In genomic region chr17:70242781-70243437, GRCh38 we compare ENCODE assay signal across 31 cellular contexts.
DNase-seq lines count a peak whose midpoint lies in the region; ATAC-seq, FAIRE-seq and TF ChIP-seq lines count a peak whose summit lies in the region.
"Had no signal": no experiment of that assay in that cellular context is flagged by ENCODE, and none has a peak within 500 bp of the region (broad histone marks: within the 10 kb centered on the region; RNA-seq: fewer than 3 reads in every experiment).

No MANE protein-coding gene starts in this region.

- H4K20me1 ChIP-seq in OCI-LY3 (ENCODE audit: insufficient read depth, low read length) (no peaks in the 10 kb centered on the region), endothelial cell of umbilical vein (replicated peaks; ENCODE audit: control insufficient read depth, extremely low read depth, insufficient read depth, low read length) (no peaks in the 10 kb centered on the region)

- TF ChIP-seq CTCF in A549 (IDR thresholded peaks at IDR 0.05) (no peak), OCI-LY3 (IDR thresholded peaks at IDR 0.05; ENCODE audit: low read depth, low read length) (no peak), endothelial cell of umbilical vein (IDR thresholded peaks at IDR 0.05; ENCODE audit: extremely low read depth in 1 of 2, insufficient read depth in 1 of 2, low read depth in 1 of 2, low read length in 2 of 2) (no peak), mucosa of descending colon (IDR thresholded peaks at IDR 0.05) (no peak)

- H3K4me2 ChIP-seq in A549 (peak overlapping the region; percentile 4; the same call in 1 of the 3 replicates), OCI-LY3 (ENCODE audit: low read length) (0 out of 2 replicates have a peak overlapping the region, but pooled peaks have one; percentile 10), endothelial cell of umbilical vein (ENCODE audit: insufficient read depth, low read length) (no peak overlapping the region)

- POLR2A ChIA-PET in A549 (lab: Yijun Ruan, JAX): no interaction called here
- POLR2A ChIA-PET in endothelial cell of umbilical vein (lab: Charles Lee): no interaction called here

- H3K9me3 ChIP-seq in A549 (no peaks in the 10 kb centered on the region), OCI-LY3 (ENCODE audit: insufficient read depth, low read length) (no peaks in the 10 kb centered on the region), endothelial cell of umbilical vein (replicated peaks; ENCODE audit: control insufficient read depth, insufficient read depth, low read length) (no peaks in the 10 kb centered on the region), mucosa of descending colon (no peaks in the 10 kb centered on the region)

- WGBS in A549 (ENCODE audit: missing lambda C conversion rate): 8% methylated on average over 7 of the region's 7 CpGs

- DNase-seq in A549 (ENCODE audit: low read depth in 1 of 2, low spot score in 1 of 2) (no peak), endothelial cell of umbilical vein (ENCODE audit: low read depth, low spot score) (peak; percentile 22), mucosa of descending colon (no peak), NCI-H1092 treated with DMSO at 0.1 percent for 48 hours (lab: John Stamatoyannopoulos, UW) (no peak), NCI-H774 (lab: John Stamatoyannopoulos, UW) (no peak), SW480 (ENCODE audit: low spot score) (no peak)
- DNase-seq: activated CD4-positive, alpha-beta T cell treated with anti-CD3 and anti-CD28 coated beads for 48 hours; activated CD8-positive, alpha-beta memory T cell treated with anti-CD3 and anti-CD28 coated beads for 24 hours; activated effector memory CD4-positive, alpha-beta T cell treated with anti-CD3 and anti-CD28 coated beads, Interleukin-2, amount 50 U/mL, for 16 hours; activated naive CD8-positive, alpha-beta T cell treated with anti-CD3 and anti-CD28 coated beads, Interleukin-2, amount 10 ng/mL, durations not matched to agents 7 days and 5 days; AML-193; brain microvascular endothelial cell; CD8-positive, alpha-beta memory T cell; DMS53; foreskin fibroblast; H7; heart right ventricle; IMR-90; left cardiac atrium; mammary epithelial cell; NCI-H1105 treated with DMSO at 0.1 percent for 48 hours; NCI-H2029; NCI-H345; stimulated activated CD4-positive, alpha-beta T cell treated with anti-CD3 and anti-CD28 coated beads, Interleukin-4, amount 100 ng/mL, for 4 hours; substantia nigra; WERI-Rb-1 had no signal

- no peak for TF ChIP-seq RAD21 in A549 (conservative IDR thresholded peaks at IDR 0.05 in 1 of 2, IDR thresholded peaks at IDR 0.05 in 1 of 2)

- no TSS peak for BruUV-seq in endothelial cell of umbilical vein (replicated peaks; lab: Mats Ljungman, UMichigan)

- H2AFZ ChIP-seq in OCI-LY3 (ENCODE audit: low read depth, low read length): no peak overlapping the region
- peak overlapping the region; percentile 48 for H2AFZ ChIP-seq in endothelial cell of umbilical vein (ENCODE audit: low read depth, low read length)

- dilution Hi-C loops in endothelial cell of umbilical vein (cut with MboI; ENCODE audit: extremely low pct_ligation_motif_present, low sequenced_read_pairs): no loop called here

- no peak for TF ChIP-seq EP300 in A549 (IDR thresholded peaks at IDR 0.05)

- H3K27me3 ChIP-seq in OCI-LY3 (ENCODE audit: low read depth, low read length): no peaks in the 10 kb centered on the region
- H3K27me3 ChIP-seq in endothelial cell of umbilical vein (ENCODE audit: control insufficient read depth in 2 of 2, insufficient read depth in 2 of 2, low read length in 2 of 2): no peaks in the 10 kb centered on the region
- H3K27me3 ChIP-seq: brain microvascular endothelial cell, heart right ventricle had no signal

- H3K36me3 ChIP-seq in OCI-LY3 (replicated peaks; ENCODE audit: low read depth, low read length) (no peaks in the 10 kb centered on the region), endothelial cell of umbilical vein (ENCODE audit: control insufficient read depth in 2 of 2, extremely low read depth in 1 of 2, insufficient read depth in 2 of 2, low read length in 2 of 2) (no peaks in the 10 kb centered on the region), mucosa of descending colon (ENCODE audit: low read depth) (no peaks in the 10 kb centered on the region)
- H3K36me3 ChIP-seq: brain microvascular endothelial cell, heart right ventricle, WERI-Rb-1 had no signal

- H3K9ac ChIP-seq in OCI-LY3 (ENCODE audit: low read length) (no peak overlapping the region), endothelial cell of umbilical vein (replicated peaks; ENCODE audit: extremely low read depth, insufficient read depth, low read length) (no peak overlapping the region)

- ATAC-seq in A549 (no peak), mucosa of descending colon (peak; percentile 91), HG02852 (IDR thresholded peaks at IDR 0.05; ENCODE audit: unreplicated experiment) (no peak)
- ATAC-seq: heart right ventricle; left cardiac atrium; sciatic nerve; stimulated activated memory B cell treated with anti-CD40 and anti-IgM and Interleukin-4, amounts not matched to agents 10 μg/mL and 1 μg/mL and 100 μg/mL, for 72 hours had no signal

- H3K79me2 ChIP-seq in OCI-LY3 (ENCODE audit: low read length): no peaks in the 10 kb centered on the region
- no peaks in the 10 kb centered on the region for H3K79me2 ChIP-seq in endothelial cell of umbilical vein (ENCODE audit: control insufficient read depth, insufficient read depth, low read length)

- CTCF ChIA-PET in A549 (lab: Yijun Ruan, JAX): no interaction called here
- CTCF ChIA-PET in endothelial cell of umbilical vein (lab: Charles Lee): interaction anchor here (1.1 to 1.5 kb wide), 4 partner anchors 10 to 58 kb away, joined by 3 read pairs; no protein-coding TSS in a partner anchor

- H3K9me1 ChIP-seq in endothelial cell of umbilical vein (replicated peaks; ENCODE audit: control insufficient read depth, extremely low read depth, insufficient read depth, low read length): no peaks in the 10 kb centered on the region

- FAIRE-seq in A549 (lab: Jason Lieb, UNC) (no peak), endothelial cell of umbilical vein (lab: Jason Lieb, UNC) (no peak)
- FAIRE-seq: GM19239 had no signal

- peaks cover 11% of the 10 kb centered on the region; the same call in 1 of the 3 replicates for H3K4me1 ChIP-seq in A549
- H3K4me1 ChIP-seq in OCI-LY3 (ENCODE audit: low read length): peaks cover 6% of the 10 kb centered on the region; the same call in 1 of the 2 replicates
- peaks cover 8% of the 10 kb centered on the region for H3K4me1 ChIP-seq in endothelial cell of umbilical vein (ENCODE audit: control insufficient read depth, extremely low read depth, insufficient read depth, low read length)
- peaks cover 5% of the 10 kb centered on the region for H3K4me1 ChIP-seq in mucosa of descending colon (ENCODE audit: low read depth)
- H3K4me1 ChIP-seq: heart right ventricle had no signal

- H3K27ac ChIP-seq in A549 (no peak overlapping the region), OCI-LY3 (ENCODE audit: low read length) (no peak overlapping the region), endothelial cell of umbilical vein (ENCODE audit: insufficient read depth, low read depth, low read length) (no peak overlapping the region)
- H3K27ac ChIP-seq: brain microvascular endothelial cell, heart right ventricle, WERI-Rb-1 had no signal

- TF ChIP-seq POLR2A in A549 (IDR thresholded peaks at IDR 0.05; ENCODE audit: low read length) (no peak), endothelial cell of umbilical vein (IDR thresholded peaks at IDR 0.05; ENCODE audit: low read depth, low read length) (no peak)

- H3K4me3 ChIP-seq in A549 (no peak overlapping the region), OCI-LY3 (ENCODE audit: low read length) (no peak overlapping the region), endothelial cell of umbilical vein (replicated peaks in 1 of 3; ENCODE audit: insufficient read depth in 1 of 3, low read depth in 1 of 3, low read length in 3 of 3) (no peak overlapping the region), mucosa of descending colon (no peak overlapping the region)
- H3K4me3 ChIP-seq: heart right ventricle had no signal

- intact Hi-C loops in endothelial cell of umbilical vein (cut with micrococcal nuclease) (loop anchor here (5.0 kb wide), 1 partner anchor 41 kb away; no protein-coding TSS in a partner anchor), mucosa of descending colon (cut with DNase I, micrococcal nuclease) (no loop called here)

TF ChIP-seq in A549, 52 proteins besides CTCF, POLR2A, EP300 and RAD21:
- TF ChIP-seq HDAC2 (IDR thresholded peaks at IDR 0.05): no peak
- no peak for TF ChIP-seq ZC3H11A (IDR thresholded peaks at IDR 0.05)
- TF ChIP-seq CHD2 (IDR thresholded peaks at IDR 0.05; ENCODE audit: low read length, partially characterized antibody): no peak
- no peak for TF ChIP-seq JUN (IDR thresholded peaks at IDR 0.05)
- TF ChIP-seq MAFK (IDR thresholded peaks at IDR 0.05; ENCODE audit: partially characterized antibody): no peak
- no peak for TF ChIP-seq CHD4 (IDR thresholded peaks at IDR 0.05; ENCODE audit: borderline replicate concordance)
- TF ChIP-seq RARB (CRISPR knock-in tag; IDR thresholded peaks at IDR 0.05): no peak
- TF ChIP-seq CBX8 (IDR thresholded peaks at IDR 0.05): no peak
- no peak for TF ChIP-seq HOXB5 (CRISPR knock-in tag; IDR thresholded peaks at IDR 0.05)
TF ChIP-seq in A549: peak in this region for 0.

TF ChIP-seq in endothelial cell of umbilical vein, 7 proteins besides CTCF, POLR2A, EP300 and RAD21:
- TF ChIP-seq JUN (IDR thresholded peaks at IDR 0.05; ENCODE audit: borderline replicate concordance, insufficient read depth, insufficient read length, low read depth) (no peak), MAX (IDR thresholded peaks at IDR 0.05; ENCODE audit: insufficient read depth, insufficient read length) (no peak), FOS (IDR thresholded peaks at IDR 0.05; ENCODE audit: borderline replicate concordance, insufficient read depth, low read length) (no peak), MYC (IDR thresholded peaks at IDR 0.05; ENCODE audit: low read depth, low read length) (no peak), POLR2AphosphoS5 (IDR thresholded peaks at IDR 0.05; ENCODE audit: insufficient read depth, low read depth, low read length) (no peak), EZH2 (IDR thresholded peaks at IDR 0.05; ENCODE audit: borderline replicate concordance, low read depth, low read length, severe bottlenecking) (no peak), GATA2 (IDR thresholded peaks at IDR 0.05; ENCODE audit: insufficient read depth, insufficient read length, low read depth, low read length) (no peak)
